11 cellular contexts compared by ENCODE assay signal in genomic region chr15:66679657-66680108, GRCh38. TPM values are rescaled to one million over a fixed set of nuclear protein-coding genes. Genes with fewer than 3 reads are reported as not detected.
DNase-seq lines count a peak whose midpoint lies in the region; ATAC-seq, FAIRE-seq and TF ChIP-seq lines count a peak whose summit lies in the region.
"Had no signal": no experiment of that assay in that cellular context is flagged by ENCODE, and none has a peak within 500 bp of the region (broad histone marks: within the 10 kb centered on the region; RNA-seq: fewer than 3 reads in every experiment).

No MANE protein-coding gene starts in this region.

- H3K27ac ChIP-seq in liver (ENCODE audit: low read depth in 1 of 2, low read length in 2 of 2) (peak overlapping the region in 1 of 2 donors; percentile 27), upper lobe of right lung (peak overlapping the region; percentile 24), PC-9 (no peak overlapping the region)

- TF ChIP-seq POLR2A in erythroblast (IDR thresholded peaks at IDR 0.05; ENCODE audit: low read length) = no peak

- DNase-seq in NCI-H82 treated with DMSO at 0.1 percent for 48 hours (lab: John Stamatoyannopoulos, UW; ENCODE audit: unreplicated experiment) (peak; percentile 76), erythroblast (lab: John Stamatoyannopoulos, UW) (peak; percentile 92 to 97), upper lobe of right lung (no peak), PC-9 (no peak), HTR-8/SVneo (ENCODE audit: insufficient read length, low spot score) (no peak), T1000 (lab: John Stamatoyannopoulos, UW) (no peak)
- DNase-seq: activated B cell treated with CpG ODN at 0.5 μM for 24 hours; Calu3; effector memory CD4-positive, alpha-beta T cell had no signal

- no peaks in the 10 kb centered on the region for H3K27me3 ChIP-seq in liver (ENCODE audit: control insufficient read depth in 4 of 4, insufficient read depth in 4 of 4, low read length in 3 of 4)
- no peaks in the 10 kb centered on the region for H3K27me3 ChIP-seq in upper lobe of right lung
- no peaks in the 10 kb centered on the region for H3K27me3 ChIP-seq in PC-9 (ENCODE audit: insufficient read depth, low read depth)

- POLR2A ChIA-PET in PC-9 (lab: Charles Lee; ENCODE audit: unreplicated experiment) = no interaction called here

- WGBS in liver = 80% methylated on average over 10 of the region's 10 CpGs

- ATAC-seq in upper lobe of right lung = no peak
- ATAC-seq: HCT116 had no signal

- H3K4me3 ChIP-seq in liver (ENCODE audit: low read depth in 1 of 3, low read length in 3 of 3) (no peak overlapping the region), upper lobe of right lung (no peak overlapping the region), PC-9 (no peak overlapping the region)

- CTCF ChIA-PET in PC-9 (lab: Charles Lee) = no interaction called here

- H4K20me1 ChIP-seq in PC-9 (ENCODE audit: insufficient read depth) = no peaks in the 10 kb centered on the region

- no peaks in the 10 kb centered on the region for H3K9me2 ChIP-seq in PC-9 (ENCODE audit: insufficient read depth)

- BruUV-seq in PC-9 (replicated peaks; lab: Mats Ljungman, UMichigan) = no TSS peak

- no peak for FAIRE-seq in HTR-8/SVneo (lab: Jason Lieb, UNC)

- H3F3A ChIP-seq in PC-9 (ENCODE audit: insufficient read depth, low read depth) = no peaks in the 10 kb centered on the region

- intact Hi-C loops in upper lobe of right lung (cut with DNase I) = no loop called here
- intact Hi-C loops in PC-9 (cut with micrococcal nuclease; ENCODE audit: unreplicated experiment) = no loop called here

- H3K9ac ChIP-seq in liver (ENCODE audit: low read depth in 1 of 2, low read length in 2 of 2) = no peak overlapping the region

- H3K79me2 ChIP-seq in PC-9 (ENCODE audit: low read depth) = no peaks in the 10 kb centered on the region

- H2AFZ ChIP-seq in PC-9 = no peak overlapping the region

- TF ChIP-seq RAD21 in liver (IDR thresholded peaks at IDR 0.05) = peak in 1 of 2 donors; percentile 41

- TF ChIP-seq CTCF in liver (IDR thresholded peaks at IDR 0.05; ENCODE audit: low read depth, low read length, missing input control) (no peak), upper lobe of right lung (IDR thresholded peaks at IDR 0.05) (no peak), PC-9 (conservative IDR thresholded peaks at IDR 0.05) (no peak)

- H3K36me3 ChIP-seq in liver (ENCODE audit: control insufficient read depth in 4 of 4, insufficient read depth in 3 of 4, low read depth in 1 of 4, low read length in 3 of 4) (no peaks in the 10 kb centered on the region), upper lobe of right lung (no peaks in the 10 kb centered on the region), PC-9 (ENCODE audit: low read depth) (no peaks in the 10 kb centered on the region)

- H3K9me3 ChIP-seq in liver (ENCODE audit: control insufficient read depth in 4 of 4, low read length in 3 of 4) (no peaks in the 10 kb centered on the region), upper lobe of right lung (no peaks in the 10 kb centered on the region), PC-9 (ENCODE audit: insufficient read depth, low read depth) (no peaks in the 10 kb centered on the region)

- H3K4me2 ChIP-seq in PC-9 = no peak overlapping the region

- H3K4me1 ChIP-seq in liver (ENCODE audit: control insufficient read depth in 4 of 4, insufficient read depth in 4 of 4, low read length in 3 of 4) (peaks cover 0 to 4% (median 0%) of the 10 kb centered on the region in 4 donors), upper lobe of right lung (peaks cover 7% of the 10 kb centered on the region), PC-9 (replicated peaks; ENCODE audit: insufficient read depth) (no peaks in the 10 kb centered on the region)

TF ChIP-seq in liver, 16 proteins besides CTCF, POLR2A, EP300 and RAD21:
- TF ChIP-seq RXRA (IDR thresholded peaks at IDR 0.05) (peak in 1 of 2 donors; percentile 21), FOXA2 (IDR thresholded peaks at IDR 0.05) (no peak), ATF3 (IDR thresholded peaks at IDR 0.05) (no peak), SP1 (IDR thresholded peaks at IDR 0.05) (peak; percentile 51), ZBTB33 (IDR thresholded peaks at IDR 0.05) (no peak), MAX (IDR thresholded peaks at IDR 0.05) (no peak), TAF1 (conservative IDR thresholded peaks at IDR 0.05) (no peak), REST (IDR thresholded peaks at IDR 0.05) (no peak), EGR1 (IDR thresholded peaks at IDR 0.05; ENCODE audit: low read depth in 2 of 2) (no peak), YY1 (IDR thresholded peaks at IDR 0.05) (no peak), JUND (IDR thresholded peaks at IDR 0.05) (no peak), NR2F2 (IDR thresholded peaks at IDR 0.05) (peak; percentile 67), GABPA (IDR thresholded peaks at IDR 0.05 in 1 of 2, conservative IDR thresholded peaks at IDR 0.05 in 1 of 2) (no peak)

RNA-seq across cellular contexts. Expression of gene SMAD6, which starts 22.4 kb away (rescaled TPM):
- 10 to 100 TPM; 14.1 to 15.1 TPM for total RNA-seq in liver
- 1 to 10 TPM; 1.2 to 7.9 TPM for polyA plus RNA-seq in liver
- total RNA-seq in upper lobe of right lung = 167 TPM
- total RNA-seq in PC-9 (2021) = 7.1 and 10.6 TPM in 2 replicates

Comparison
In these comparisons a context has a peak if more than half of its experiments do, and no peak if none do; other contexts are left out.
1. DNase-seq: peak in NCI-H82 treated with DMSO at 0.1 percent for 48 hours (single experiment) and erythroblast (2 of 2); none in upper lobe of right lung (single experiment), PC-9 (0 of 2), HTR-8/SVneo (single experiment) and T1000 (single experiment).
2. RNA of gene SMAD6, which starts 22.4 kb away (total RNA-seq): 167 TPM in upper lobe of right lung (single experiment); 14.1 to 15.1 TPM in liver and 7.1 to 10.6 TPM in PC-9; every median in the first group is over 10 times any median in the second.